ENCODE assay signal across 24 cellular contexts in the genomic region with DNA sequence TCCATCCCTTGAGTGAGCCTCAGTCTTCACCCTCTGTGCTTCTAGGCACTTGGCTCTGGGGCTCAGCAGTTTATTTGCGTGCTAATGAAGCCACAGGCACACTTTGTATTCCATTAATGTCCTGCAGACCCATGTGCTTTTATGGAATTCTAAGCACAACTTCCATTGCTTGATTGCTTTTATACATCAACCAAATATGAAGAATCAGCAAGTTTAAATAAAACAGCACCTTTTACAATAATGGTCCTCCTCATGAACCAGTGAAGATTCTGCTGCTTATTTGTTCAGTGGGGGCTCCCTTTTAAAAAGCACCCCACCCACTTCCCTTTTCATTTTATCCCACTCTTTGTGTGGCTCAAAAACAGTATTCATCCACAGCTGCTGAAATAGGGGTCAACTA.
"Had no signal": no experiment of that assay in that cellular context is flagged by ENCODE, and none has a peak within 500 bp of the region (broad histone marks: within the 10 kb centered on the region; RNA-seq: fewer than 3 reads in every experiment).

No MANE protein-coding gene starts in this region.

- ATAC-seq: PC-3, Right ventricle myocardium inferior, SK-N-SH treated with all-trans-retinoic acid at 6 μM for 48 hours had no signal

- H3K27me3 ChIP-seq: Peyer's patch, SJCRH30 had no signal

- FAIRE-seq: HTR-8/SVneo had no signal

- H3K9me3 ChIP-seq: Peyer's patch, SJCRH30 had no signal

- H3K27ac ChIP-seq: HL-60, Peyer's patch, SJCRH30 had no signal

- H3K9me3 Mint-ChIP-seq: IgD-negative memory B cell had no signal

- H3K27ac Mint-ChIP-seq: IgD-negative memory B cell had no signal

- H3K4me1 ChIP-seq: Peyer's patch had no signal

- H3K36me3 Mint-ChIP-seq: IgD-negative memory B cell had no signal

- H3K4me3 ChIP-seq: Peyer's patch, SJCRH30 had no signal

- H3K36me3 ChIP-seq: Peyer's patch, SJCRH30 had no signal

- DNase-seq: KBM-7, MV-4-11, NCI-H1048, NCI-H1105, NCI-H1417, NCI-H1436 treated with DMSO at 0.1 percent for 48 hours, NCI-H1694 treated with DMSO at 0.1 percent for 48 hours, NCI-H1930, NCI-H2081, NCI-H2107, NCI-H2227 treated with DMSO at 0.1 percent for 48 hours, NCI-H524, NCI-H526 treated with DMSO at 0.1 percent for 48 hours, NCI-H748 treated with DMSO at 0.1 percent for 48 hours, PC-3, Peyer's patch, SHP77 treated with DMSO at 0.1 percent for 48 hours, SJCRH30, T-helper 1 cell had no signal
